In genomic region chr19:39941151-39941550, GRCh38 we compare ENCODE assay signal across 12 cellular contexts. TPM values are rescaled to one million over a fixed set of nuclear protein-coding genes. Genes with fewer than 3 reads are reported as not detected.
DNase-seq lines count a peak whose midpoint lies in the region; ATAC-seq lines count a peak whose summit lies in the region.
"Had no signal": no experiment of that assay in that cellular context is flagged by ENCODE, and none has a peak within 500 bp of the region (broad histone marks: within the 10 kb centered on the region; RNA-seq: fewer than 3 reads in every experiment).

No MANE protein-coding gene starts in this region.

- H3K9me3 Mint-ChIP-seq in activated T-helper 2 cell treated with anti-CD3 and anti-CD28 coated beads, Interferon-gamma antibody, Interleukin-2, Interleukin-4, amounts not matched to agents 10 μg/mL and 5 μg/mL and 100 μg/mL, durations not matched to agents 14 hours and 24 hours and 36 hours: peaks cover 26% of the 10 kb centered on the region

- DNase-seq in activated T-helper 2 cell treated with anti-CD3 and anti-CD28 coated beads, Interferon-gamma antibody, Interleukin-2, Interleukin-4, amounts not matched to agents 10 μg/mL and 5 μg/mL and 100 μg/mL, durations not matched to agents 14 hours and 24 hours and 36 hours (ENCODE audit: low spot score): no peak
- DNase-seq in middle frontal gyrus (ENCODE audit: extremely low spot score, low spot score) (no peak), cerebellar cortex (ENCODE audit: low spot score) (no peak), amniotic stem cell (lab: John Stamatoyannopoulos, UW) (no peak)
- DNase-seq: activated CD4-positive, CD25-positive, alpha-beta regulatory T cell; NCI-H1694 treated with DMSO at 0.1 percent for 48 hours had no signal

- H3K9ac ChIP-seq in BLaER1: no peak overlapping the region
- H3K9ac ChIP-seq in mucosa of stomach (ENCODE audit: low read length): peak overlapping the region; percentile 2

- H3K27ac Mint-ChIP-seq in activated T-helper 2 cell treated with anti-CD3 and anti-CD28 coated beads, Interferon-gamma antibody, Interleukin-2, Interleukin-4, amounts not matched to agents 10 μg/mL and 5 μg/mL and 100 μg/mL, durations not matched to agents 14 hours and 24 hours and 36 hours: peak overlapping the region; percentile 82

- no peaks in the 10 kb centered on the region for H3K36me3 ChIP-seq in BLaER1
- H3K36me3 ChIP-seq in mucosa of stomach (ENCODE audit: control insufficient read depth, insufficient read depth, low read length): no peaks in the 10 kb centered on the region

- peaks cover 23% of the 10 kb centered on the region for H3K36me3 Mint-ChIP-seq in activated T-helper 2 cell treated with anti-CD3 and anti-CD28 coated beads, Interferon-gamma antibody, Interleukin-2, Interleukin-4, amounts not matched to agents 10 μg/mL and 5 μg/mL and 100 μg/mL, durations not matched to agents 14 hours and 24 hours and 36 hours (ENCODE audit: low read depth)

- intact Hi-C loops in activated T-helper 2 cell treated with anti-CD3 and anti-CD28 coated beads, Interferon-gamma antibody, Interleukin-2, Interleukin-4, amounts not matched to agents 10 μg/mL and 5 μg/mL and 100 μg/mL, durations not matched to agents 14 hours and 24 hours and 36 hours (cut with micrococcal nuclease): loop anchor here (1.0 kb wide), 1 partner anchor 29 kb away; no protein-coding TSS in a partner anchor

- peak overlapping the region; percentile 11; the same call in 1 of the 2 replicates for H3K27ac ChIP-seq in BLaER1

- H3K4me3 ChIP-seq in BLaER1 (peak overlapping the region; percentile 36; the same call in 1 of the 2 replicates), mucosa of stomach (ENCODE audit: low read length) (no peak overlapping the region)

- H3K4me1 Mint-ChIP-seq in activated T-helper 2 cell treated with anti-CD3 and anti-CD28 coated beads, Interferon-gamma antibody, Interleukin-2, Interleukin-4, amounts not matched to agents 10 μg/mL and 5 μg/mL and 100 μg/mL, durations not matched to agents 14 hours and 24 hours and 36 hours (ENCODE audit: low read depth): peaks cover 63% of the 10 kb centered on the region

- H3K9me3 ChIP-seq in BLaER1 (peaks cover 13% of the 10 kb centered on the region), mucosa of stomach (ENCODE audit: control insufficient read depth, low read length) (no peaks in the 10 kb centered on the region)

- H3K27me3 ChIP-seq in BLaER1: no peaks in the 10 kb centered on the region
- H3K27me3 ChIP-seq in mucosa of stomach (ENCODE audit: control insufficient read depth, insufficient read depth, low read length): no peaks in the 10 kb centered on the region

- H3K4me3 Mint-ChIP-seq in activated T-helper 2 cell treated with anti-CD3 and anti-CD28 coated beads, Interferon-gamma antibody, Interleukin-2, Interleukin-4, amounts not matched to agents 10 μg/mL and 5 μg/mL and 100 μg/mL, durations not matched to agents 14 hours and 24 hours and 36 hours (ENCODE audit: low read depth): peak overlapping the region; percentile 64

- peak overlapping the region; percentile 82 for H3K4me2 ChIP-seq in BLaER1

- H4K20me1 ChIP-seq in BLaER1: peaks cover 13% of the 10 kb centered on the region; the same call in 1 of the 2 replicates

- peaks cover 68% of the 10 kb centered on the region for H3K4me1 ChIP-seq in BLaER1
- peaks cover 70% of the 10 kb centered on the region for H3K4me1 ChIP-seq in mucosa of stomach (ENCODE audit: control insufficient read depth, insufficient read depth, low read length)

- peak; percentile 8 for ATAC-seq in HG03342 (IDR thresholded peaks at IDR 0.05; ENCODE audit: unreplicated experiment)
- no peak for ATAC-seq in HG02970 (IDR thresholded peaks at IDR 0.05; ENCODE audit: low FRiP score, unreplicated experiment)

- no peaks in the 10 kb centered on the region for H3K27me3 Mint-ChIP-seq in activated T-helper 2 cell treated with anti-CD3 and anti-CD28 coated beads, Interferon-gamma antibody, Interleukin-2, Interleukin-4, amounts not matched to agents 10 μg/mL and 5 μg/mL and 100 μg/mL, durations not matched to agents 14 hours and 24 hours and 36 hours (ENCODE audit: low read depth)
- H3K27me3 Mint-ChIP-seq: progenitor cell of endocrine pancreas had no signal

RNA-seq across cellular contexts. Expression of gene FCGBP, which starts 6.7 kb away (rescaled TPM):
- 2.4 and 2.5 TPM in 2 replicates for total RNA-seq in activated T-helper 2 cell treated with anti-CD3 and anti-CD28 coated beads, Interferon-gamma antibody, Interleukin-2, Interleukin-4, amounts not matched to agents 10 μg/mL and 5 μg/mL and 100 μg/mL, durations not matched to agents 14 hours and 24 hours and 36 hours

RNA-seq across cellular contexts. Expression of gene PSMC4, which starts 29.8 kb away (rescaled TPM):
- 169 and 174 TPM in 2 replicates for total RNA-seq in activated T-helper 2 cell treated with anti-CD3 and anti-CD28 coated beads, Interferon-gamma antibody, Interleukin-2, Interleukin-4, amounts not matched to agents 10 μg/mL and 5 μg/mL and 100 μg/mL, durations not matched to agents 14 hours and 24 hours and 36 hours

RNA-seq across cellular contexts. Expression of gene ZNF546, which starts 55.7 kb away (rescaled TPM):
- total RNA-seq in activated T-helper 2 cell treated with anti-CD3 and anti-CD28 coated beads, Interferon-gamma antibody, Interleukin-2, Interleukin-4, amounts not matched to agents 10 μg/mL and 5 μg/mL and 100 μg/mL, durations not matched to agents 14 hours and 24 hours and 36 hours: 4.6 and 5.2 TPM in 2 replicates
- total RNA-seq: HT-29 had no signal
